ENCODE assay signal across 28 cellular contexts in the genomic region with DNA sequence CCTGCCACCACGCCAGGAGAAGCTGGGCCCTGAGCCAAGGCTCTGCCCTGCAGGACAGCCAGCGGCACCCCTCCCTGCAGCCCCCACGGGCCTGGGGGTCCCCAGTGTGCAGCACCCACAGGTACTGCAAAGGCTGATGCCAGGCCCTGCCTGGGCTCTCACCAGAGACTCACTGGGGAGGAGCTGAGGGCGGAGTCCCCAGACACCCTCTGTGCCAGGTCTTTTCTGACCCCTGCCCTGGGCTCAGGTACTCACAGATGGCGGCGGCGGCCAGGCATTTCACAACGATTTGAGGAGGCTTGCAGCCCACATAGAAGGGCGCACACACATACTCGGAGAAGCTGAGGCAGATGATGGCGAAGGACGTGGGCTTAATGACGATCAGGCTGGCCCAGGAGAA. TPM values are rescaled to one million over a fixed set of nuclear protein-coding genes. Genes with fewer than 3 reads are reported as not detected.
A peak's percentile ranks its signal among the peaks of the same experiment; 100 is the strongest.
DNase-seq lines count a peak whose midpoint lies in the region; ATAC-seq, FAIRE-seq and TF ChIP-seq lines count a peak whose summit lies in the region.
"Had no signal": no experiment of that assay in that cellular context is flagged by ENCODE, and none has a peak within 500 bp of the region (broad histone marks: within the 10 kb centered on the region; RNA-seq: fewer than 3 reads in every experiment).

No MANE protein-coding gene starts in this region.

- no peak overlapping the region for H2AK5ac ChIP-seq in H1 (ENCODE audit: low read depth, low read length)

- H3K4me3 ChIP-seq in H1 (ENCODE audit: extremely low read depth in 1 of 4, insufficient read depth in 2 of 4, low read depth in 3 of 4, low read length in 4 of 4) (no peak overlapping the region), neural progenitor cell (no peak overlapping the region), uterus (no peak overlapping the region)
- H3K4me3 ChIP-seq: BLaER1 treated with 17β-estradiol and CSF1 and Interleukin-3, amounts not matched to agents 10 nM and 100 nM; GM12878; GM23338 had no signal

- no peaks in the 10 kb centered on the region for H3K27me3 Mint-ChIP-seq in neural progenitor cell (ENCODE audit: insufficient read depth, low read depth)
- H3K27me3 Mint-ChIP-seq: CD4-positive, alpha-beta T cell; CD8-positive, alpha-beta memory T cell had no signal

- no peak overlapping the region for H2BK120ac ChIP-seq in H1 (replicated peaks; ENCODE audit: low read depth, low read length)

- no peaks in the 10 kb centered on the region for H4K20me1 ChIP-seq in H1 (replicated peaks in 1 of 2; ENCODE audit: control insufficient read depth in 1 of 2, insufficient read depth in 2 of 2, low read length in 2 of 2)
- H4K20me1 ChIP-seq in neural progenitor cell (ENCODE audit: low read depth): no peaks in the 10 kb centered on the region
- H4K20me1 ChIP-seq: BLaER1 treated with 17β-estradiol and CSF1 and Interleukin-3, amounts not matched to agents 10 nM and 100 nM had no signal

- no peak overlapping the region for H4K91ac ChIP-seq in H1 (replicated peaks; ENCODE audit: insufficient read length, low read length)

- H2BK12ac ChIP-seq in H1 (ENCODE audit: low read depth, low read length): no peak overlapping the region

- H2BK20ac ChIP-seq in H1 (ENCODE audit: low read length): no peak overlapping the region

- no peak for TF ChIP-seq CTCF in GM13977 (IDR thresholded peaks at IDR 0.05; ENCODE audit: extremely low read depth, insufficient read depth, missing control alignments)
- no peak for TF ChIP-seq CTCF in H1 (IDR thresholded peaks at IDR 0.05; ENCODE audit: control extremely low read depth in 1 of 3, insufficient read depth in 1 of 3, low read depth in 1 of 3, low read length in 3 of 3)
- TF ChIP-seq CTCF in neural progenitor cell (IDR thresholded peaks at IDR 0.05): no peak
- TF ChIP-seq CTCF in uterus (IDR thresholded peaks at IDR 0.05): no peak
- no peak for TF ChIP-seq CTCF in omental fat pad (IDR thresholded peaks at IDR 0.05)

- H3K27ac ChIP-seq in H1 (ENCODE audit: low read depth, low read length) (no peak overlapping the region), neural progenitor cell (no peak overlapping the region), uterus (no peak overlapping the region)
- H3K27ac ChIP-seq: 22Rv1; BLaER1 treated with 17β-estradiol and CSF1 and Interleukin-3, amounts not matched to agents 10 nM and 100 nM had no signal

- H3K27me3 ChIP-seq in H1 (replicated peaks in 1 of 4; ENCODE audit: control insufficient read depth in 3 of 4, extremely low read depth in 1 of 4, insufficient read depth in 3 of 4, low read length in 3 of 4) (no peaks in the 10 kb centered on the region), neural progenitor cell (no peaks in the 10 kb centered on the region), uterus (no peaks in the 10 kb centered on the region)
- H3K27me3 ChIP-seq: BE2C; BLaER1 treated with 17β-estradiol and CSF1 and Interleukin-3, amounts not matched to agents 10 nM and 100 nM had no signal

- peak; percentile 12 for DNase-seq in GM13977 (ENCODE audit: low spot score)
- no peak for DNase-seq in H1 (ENCODE audit: low read depth in 1 of 2, low spot score in 2 of 2)
- no peak for DNase-seq in neural progenitor cell (ENCODE audit: low spot score)
- peak; percentile 79 for DNase-seq in posterior vena cava (ENCODE audit: low spot score)
- no peak for DNase-seq in uterus
- DNase-seq in omental fat pad (ENCODE audit: low spot score): no peak
- DNase-seq: AML-193; BE2C; CD4-positive, alpha-beta T cell; CD8-positive, alpha-beta memory T cell; DMS 273 treated with DMSO at 0.1 percent for 48 hours; DMS79; EL; GDM1; HCEC 1CT had no signal

- H3K14ac ChIP-seq in H1 (ENCODE audit: insufficient read length): no peak overlapping the region

- H3K79me2 ChIP-seq in H1 (ENCODE audit: control insufficient read depth in 1 of 2, insufficient read depth in 2 of 2, low read length in 2 of 2) (no peaks in the 10 kb centered on the region), neural progenitor cell (ENCODE audit: low read depth) (no peaks in the 10 kb centered on the region)

- TF ChIP-seq POLR2A in H1 (IDR thresholded peaks at IDR 0.05; ENCODE audit: control extremely low read depth in 1 of 2, low read depth in 2 of 2, low read length in 2 of 2) (no peak), uterus (IDR thresholded peaks at IDR 0.05) (no peak)

- no peak overlapping the region for H3K56ac ChIP-seq in H1 (replicated peaks; ENCODE audit: insufficient read length, low read depth, low read length)

- H3K18ac ChIP-seq in H1 (ENCODE audit: extremely low read depth, low read length): no peak overlapping the region

- no peak for TF ChIP-seq EP300 in H1 (IDR thresholded peaks at IDR 0.05; ENCODE audit: borderline replicate concordance in 1 of 2, low read depth in 2 of 2, low read length in 2 of 2)

- POLR2A ChIA-PET in H1 (lab: Charles Lee; ENCODE audit: partially characterized antibody): no interaction called here

- H2BK5ac ChIP-seq in H1 (ENCODE audit: low read depth, low read length): no peak overlapping the region

- no peak overlapping the region for H4K5ac ChIP-seq in H1 (ENCODE audit: insufficient read length, low read depth, low read length)

- H3K9ac ChIP-seq in H1 (replicated peaks in 1 of 4; ENCODE audit: extremely low read depth in 1 of 4, low read depth in 3 of 4, low read length in 3 of 4): no peak overlapping the region
- H3K9ac ChIP-seq in neural progenitor cell: no peak overlapping the region
- H3K9ac ChIP-seq: BLaER1 treated with 17β-estradiol and CSF1 and Interleukin-3, amounts not matched to agents 10 nM and 100 nM had no signal

- whole genome bisulfite sequencing in H1 (ENCODE audit: extremely low coverage in 1 of 2, insufficient coverage in 1 of 2, insufficient read length in 1 of 2, insufficient replicate concordance in 2 of 2, low coverage in 1 of 2, low lambda C conversion rate in 2 of 2, missing lambda C conversion rate in 1 of 2), 2 experiments: 91% methylated on average over 13 of the region's 13 CpGs; no CpG with 5 or more reads in 1 of the 2 experiments

- H3K4me2 ChIP-seq in H1 (ENCODE audit: insufficient read depth in 1 of 2, low read depth in 2 of 2, low read length in 2 of 2) (no peak overlapping the region), neural progenitor cell (no peak overlapping the region)
- H3K4me2 ChIP-seq: BLaER1 treated with 17β-estradiol and CSF1 and Interleukin-3, amounts not matched to agents 10 nM and 100 nM; GM23338 had no signal

- H3K4ac ChIP-seq in H1 (replicated peaks; ENCODE audit: insufficient read length, low read depth, low read length): no peak overlapping the region

- TF ChIP-seq RAD21 in H1 (IDR thresholded peaks at IDR 0.05 in 1 of 2, conservative IDR thresholded peaks at IDR 0.05 in 1 of 2; ENCODE audit: low read depth in 2 of 2, low read length in 2 of 2): no peak

- H3K9me3 Mint-ChIP-seq in neural progenitor cell: no peaks in the 10 kb centered on the region
- H3K9me3 Mint-ChIP-seq: CD4-positive, alpha-beta T cell; CD8-positive, alpha-beta memory T cell; GM23338 had no signal

- no peak for ATAC-seq in HG03280 (IDR thresholded peaks at IDR 0.05; ENCODE audit: unreplicated experiment)
- ATAC-seq in GM18858 (IDR thresholded peaks at IDR 0.05; ENCODE audit: unreplicated experiment): no peak
- no peak for ATAC-seq in omental fat pad (ENCODE audit: low FRiP score)
- ATAC-seq: GM12878, GM23338 had no signal

- H3K4me1 Mint-ChIP-seq in neural progenitor cell: no peaks in the 10 kb centered on the region
- H3K4me1 Mint-ChIP-seq: CD14-positive monocyte; CD8-positive, alpha-beta memory T cell; GM23338 had no signal

- H3K23me2 ChIP-seq in H1 (ENCODE audit: low read depth, low read length): no peaks in the 10 kb centered on the region

- no peaks in the 10 kb centered on the region for H3F3A ChIP-seq in neural progenitor cell (ENCODE audit: low read depth)

- no peaks in the 10 kb centered on the region for H3K79me1 ChIP-seq in H1 (ENCODE audit: low read depth, low read length)

- FAIRE-seq in H1 (lab: Jason Lieb, UNC): no peak
- FAIRE-seq: A204.1, D721Med, GM12878, GM18507, GM19239, H54 had no signal

- no peaks in the 10 kb centered on the region for H3K36me3 Mint-ChIP-seq in neural progenitor cell
- H3K36me3 Mint-ChIP-seq: CD14-positive monocyte; CD8-positive, alpha-beta memory T cell had no signal

- no peak overlapping the region for H3K4me3 Mint-ChIP-seq in neural progenitor cell
- H3K4me3 Mint-ChIP-seq: CD14-positive monocyte; CD4-positive, alpha-beta T cell; CD8-positive, alpha-beta memory T cell; GM23338 had no signal

- CTCF ChIA-PET in H1 (lab: Charles Lee; ENCODE audit: partially characterized antibody): interaction anchor here (0.9 to 1.0 kb wide), 2 partner anchors 10 kb away, joined by 3 read pairs; no protein-coding TSS in a partner anchor

- H3K36me3 ChIP-seq in H1 (ENCODE audit: control insufficient read depth in 2 of 4, insufficient read depth in 4 of 4, low read length in 3 of 4): no peaks in the 10 kb centered on the region
- no peaks in the 10 kb centered on the region for H3K36me3 ChIP-seq in neural progenitor cell
- H3K36me3 ChIP-seq in uterus: no peaks in the 10 kb centered on the region
- H3K36me3 ChIP-seq: BE2C; BLaER1 treated with 17β-estradiol and CSF1 and Interleukin-3, amounts not matched to agents 10 nM and 100 nM had no signal

- intact Hi-C loops in posterior vena cava (cut with DNase I) (no loop called here), uterus (cut with DNase I; ENCODE audit: low total_unique reads) (no loop called here)

- H3K9me3 ChIP-seq in H1 (ENCODE audit: insufficient read depth in 2 of 2, low read depth in 1 of 2, low read length in 1 of 2) (no peaks in the 10 kb centered on the region), neural progenitor cell (ENCODE audit: low read depth) (no peaks in the 10 kb centered on the region), uterus (no peaks in the 10 kb centered on the region)
- H3K9me3 ChIP-seq: BE2C; BLaER1 treated with 17β-estradiol and CSF1 and Interleukin-3, amounts not matched to agents 10 nM and 100 nM had no signal

- H3K27ac Mint-ChIP-seq in neural progenitor cell: peak overlapping the region; percentile 81
- H3K27ac Mint-ChIP-seq: CD14-positive monocyte; CD4-positive, alpha-beta T cell; CD8-positive, alpha-beta memory T cell; GM23338 had no signal

- H2AFZ ChIP-seq in H1 (ENCODE audit: low read length) (no peak overlapping the region), neural progenitor cell (replicated peaks) (no peak overlapping the region)
- H2AFZ ChIP-seq: GM23338 had no signal

- no peaks in the 10 kb centered on the region; a peak in 2 of 7 replicates for H3K4me1 ChIP-seq in H1 (replicated peaks in 1 of 4; ENCODE audit: control insufficient read depth in 3 of 4, insufficient read depth in 4 of 4, low read length in 3 of 4)
- H3K4me1 ChIP-seq in neural progenitor cell: no peaks in the 10 kb centered on the region
- H3K4me1 ChIP-seq in uterus: no peaks in the 10 kb centered on the region
- H3K4me1 ChIP-seq: BE2C had no signal

- H2BK15ac ChIP-seq in H1 (ENCODE audit: low read length): no peak overlapping the region

- in situ Hi-C loops in GM13977 (cut with MboI; ENCODE audit: low pct_unique_long_range_greater_than_20kb, low sequenced_read_pairs, unreplicated experiment): no loop called here

- H4K8ac ChIP-seq in H1 (ENCODE audit: extremely low read depth, insufficient read depth, low read length): peak overlapping the region; percentile 66; the same call in 1 of the 2 replicates

- no peak overlapping the region for H3K23ac ChIP-seq in H1 (ENCODE audit: insufficient read length)

RNA-seq across cellular contexts. Expression of a gene that starts 5.7 kb away (rescaled TPM):
- total RNA-seq in H1 (2021; fragmentation: NEBNext Ultra II Directional; extraction: Animal tissue kit (Norgen Biotek cat#: 25700)): not detected in 2 replicates
- 0.08 and 0.15 TPM in 2 replicates for polyA plus RNA-seq in H1 (2011; rRNA removed)
- 0.06 TPM for polyA plus RNA-seq in H1 (2011; cell fraction: cytosol; rRNA removed)
- polyA plus RNA-seq in H1 (2011; cell fraction: nucleus; rRNA removed): 0.47 TPM
- 0.09 TPM in 1 of 4 replicates, not detected in the others for polyA plus RNA-seq in H1 (2012, experiment 1 of 2)
- polyA plus RNA-seq in H1 (2012, experiment 2 of 2): not detected
- 0.04 TPM for polyA plus RNA-seq in H1 (2013, experiment 1 of 2)
- polyA plus RNA-seq in H1 (2013, experiment 2 of 2): 0.06 TPM
- polyA minus RNA-seq in H1 (2011; rRNA and poly(A)+ RNA removed): not detected in 2 replicates
- not detected for polyA minus RNA-seq in H1 (2011; cell fraction: cytosol; rRNA and poly(A)+ RNA removed)
- polyA minus RNA-seq in H1 (2011; cell fraction: nucleus; rRNA and poly(A)+ RNA removed): not detected
- not detected in 2 replicates for total RNA-seq in neural progenitor cell (ENCODE audit: low replicate concordance)
- total RNA-seq in posterior vena cava: under 1 TPM in 1 of 2 donors, not detected in 1; 0.28 TPM
- 1 to 10 TPM in 1 of 4 donors, not detected in 3; 1.1 TPM for total RNA-seq in uterus
- total RNA-seq in omental fat pad: 1 to 10 TPM in 1 of 4 donors, under 1 TPM in 1, not detected in 2; 0.36 to 1.4 TPM
- total RNA-seq: GM23338 had no signal
- polyA plus RNA-seq: AG04450; CD14-positive monocyte; CD8-positive, alpha-beta memory T cell; GM12878 had no signal

Comparison
In these comparisons a context has a peak if more than half of its experiments do, and no peak if none do; other contexts are left out.
1. DNase-seq: peak in GM13977 (single experiment) and posterior vena cava (single experiment); none in H1 (0 of 2), neural progenitor cell (single experiment), uterus (0 of 2) and omental fat pad (single experiment).